Comparison of ENCODE assay signal across 10 cellular contexts in the genomic region with DNA sequence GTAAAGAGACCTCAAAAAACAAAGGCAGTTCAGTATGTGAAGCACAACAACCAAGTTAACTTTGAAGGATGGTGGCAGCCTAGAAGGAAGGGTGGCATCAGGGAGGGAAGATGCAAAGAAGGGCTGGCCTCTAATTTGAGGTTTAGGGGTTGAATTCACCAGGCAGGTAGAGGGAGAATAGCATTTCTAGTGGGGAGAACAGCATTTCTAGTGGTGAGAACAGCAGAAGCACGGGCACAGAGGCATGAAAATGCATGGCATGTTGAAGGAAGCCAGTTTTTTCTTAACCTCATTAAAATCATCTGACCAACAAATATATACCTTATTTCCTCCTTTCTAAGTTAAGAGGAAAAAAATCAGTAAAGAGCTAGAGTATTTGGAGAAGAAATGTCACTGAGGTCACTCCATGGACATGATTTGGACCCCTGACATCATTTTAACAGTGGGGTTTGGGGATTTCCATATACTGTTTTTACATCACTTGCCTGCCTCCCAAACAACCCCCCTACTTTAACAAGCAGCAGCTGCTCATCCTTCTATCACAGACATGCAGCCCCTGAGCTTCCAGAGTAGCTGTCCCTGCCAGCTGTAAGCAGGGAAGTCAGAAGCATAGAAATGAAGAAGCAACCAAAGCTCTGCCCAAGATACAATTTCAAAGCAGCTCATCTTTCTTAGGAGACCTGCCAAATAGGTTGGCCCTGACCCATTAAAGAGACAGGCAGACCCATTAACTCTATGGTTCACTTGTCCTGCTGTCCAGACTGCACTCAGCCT. TPM values are rescaled to one million over a fixed set of nuclear protein-coding genes. Genes with fewer than 3 reads are reported as not detected.
DNase-seq lines count a peak whose midpoint lies in the region; ATAC-seq and TF ChIP-seq lines count a peak whose summit lies in the region.
"Had no signal": no experiment of that assay in that cellular context is flagged by ENCODE, and none has a peak within 500 bp of the region (broad histone marks: within the 10 kb centered on the region; RNA-seq: fewer than 3 reads in every experiment).

No MANE protein-coding gene starts in this region.

- no peak for ATAC-seq in T-helper 17 cell
- no peak for ATAC-seq in HG02852 (IDR thresholded peaks at IDR 0.05; ENCODE audit: unreplicated experiment)

- H3K27ac Mint-ChIP-seq in T-helper 17 cell = peak overlapping the region; percentile 68

- H3K36me3 Mint-ChIP-seq in T-helper 17 cell (ENCODE audit: low read depth) = no peaks in the 10 kb centered on the region

- H3K36me3 ChIP-seq in spleen (peaks cover 0 to 21% (median under 1%) of the 10 kb centered on the region in 6 donors), suprapubic skin (peaks cover 4% of the 10 kb centered on the region)

- H3K9me3 ChIP-seq in T-helper 17 cell (ENCODE audit: control insufficient read depth, low read length, poor library complexity, severe bottlenecking) = no peaks in the 10 kb centered on the region
- no peaks in the 10 kb centered on the region for H3K9me3 ChIP-seq in spleen
- H3K9me3 ChIP-seq in suprapubic skin = no peaks in the 10 kb centered on the region

- no peak overlapping the region for H3K4me3 Mint-ChIP-seq in T-helper 17 cell

- DNase-seq in GM12865 (ENCODE audit: low read depth) (peak; percentile 25), T-helper 17 cell (no peak), fibroblast of villous mesenchyme (ENCODE audit: low read depth) (peak; percentile 38), spleen (no peak), suprapubic skin (ENCODE audit: low spot score in 2 of 2) (no peak), AML-193 (lab: John Stamatoyannopoulos, UW) (no peak)
- DNase-seq: anterior cingulate cortex had no signal

- 59 to 70% (median 65%) methylated on average over 1 of the region's 1 CpG for WGBS in spleen, 5 donors
- WGBS in suprapubic skin = 64% methylated on average over 1 of the region's 1 CpG

- TF ChIP-seq CTCF in GM12865 (IDR thresholded peaks at IDR 0.05; ENCODE audit: insufficient read depth, low read depth, low read length, missing control alignments) (peak; percentile 15), fibroblast of villous mesenchyme (IDR thresholded peaks at IDR 0.05; ENCODE audit: insufficient read depth, low read depth, low read length) (no peak), spleen (IDR thresholded peaks at IDR 0.05 in 8 of 11, conservative IDR thresholded peaks at IDR 0.05 in 3 of 11) (peak in 1 of 11 experiments; percentile 4), suprapubic skin (IDR thresholded peaks at IDR 0.05) (no peak)

- H3K27me3 ChIP-seq in spleen (replicated peaks in 1 of 7) (no peaks in the 10 kb centered on the region), suprapubic skin (no peaks in the 10 kb centered on the region)

- H3K4me1 Mint-ChIP-seq in T-helper 17 cell = peaks cover 3% of the 10 kb centered on the region

- H3K27ac ChIP-seq in spleen (peak overlapping the region in 7 of 8 donors; percentile 12 to 59 (median 32)), suprapubic skin (no peak overlapping the region)

- intact Hi-C loops in spleen (cut with DNase I; ENCODE audit: low total_unique reads) = loop anchor here (10.0 kb wide), 1 partner anchor 78 kb away; no protein-coding TSS in a partner anchor

- no peak for TF ChIP-seq EP300 in suprapubic skin (IDR thresholded peaks at IDR 0.05)

- H3K4me1 ChIP-seq in spleen = peaks cover 0 to 54% (median 22%) of the 10 kb centered on the region in 6 donors
- H3K4me1 ChIP-seq in suprapubic skin = peaks cover 4% of the 10 kb centered on the region

- TF ChIP-seq POLR2A in spleen (IDR thresholded peaks at IDR 0.05) (no peak), suprapubic skin (IDR thresholded peaks at IDR 0.05) (no peak)

- H3K4me3 ChIP-seq in GM12865 (ENCODE audit: low read depth, low read length) (no peak overlapping the region), fibroblast of villous mesenchyme (ENCODE audit: low read depth, low read length) (no peak overlapping the region), spleen (no peak overlapping the region), suprapubic skin (no peak overlapping the region)

- H3K27me3 Mint-ChIP-seq in T-helper 17 cell = no peaks in the 10 kb centered on the region

RNA-seq across cellular contexts. Expression of a gene that starts 2.4 kb away (rescaled TPM):
- total RNA-seq in T-helper 17 cell = 1 to 10 TPM; 4.2 to 4.3 TPM
- total RNA-seq in fibroblast of villous mesenchyme = 1.3 TPM in 2 replicates
- total RNA-seq in spleen = 1 to 10 TPM; 4.8 to 9.8 (median 6.9) TPM
- polyA plus RNA-seq in spleen = 1 to 10 TPM; 3.1 to 8.3 (median 7.0) TPM
- total RNA-seq in suprapubic skin = 1 to 10 TPM in 3 of 4 donors, under 1 TPM in 1; 0.68 to 4.5 (median 3.4) TPM
- total RNA-seq: NCI-H460 had no signal

RNA-seq across cellular contexts. Expression of a gene that starts 14.4 kb away (rescaled TPM):
- total RNA-seq in T-helper 17 cell (10 to 100 TPM; 26.8 to 28.9 TPM), fibroblast of villous mesenchyme (10.8 and 15.8 TPM in 2 replicates), spleen (10 to 100 TPM; 30.4 to 58.5 (median 38.4) TPM), suprapubic skin (10 to 100 TPM; 22.1 to 29.8 (median 26.0) TPM)
- 100 to 1,000 TPM in 2 of 3 donors, 10 to 100 TPM in 1; 97.4 to 136 (median 115) TPM for polyA plus RNA-seq in spleen

RNA-seq across cellular contexts. Expression of a gene that starts 40.0 kb away (rescaled TPM):
- total RNA-seq in T-helper 17 cell = 1 to 10 TPM in 1 of 2 donors, under 1 TPM in 1; 0.63 to 2.7 TPM
- 0.32 and 0.43 TPM in 2 replicates for total RNA-seq in fibroblast of villous mesenchyme
- 100 to 1,000 TPM in 1 of 7 donors, 10 to 100 TPM in 6; 30.2 to 141 (median 68.2) TPM for total RNA-seq in spleen
- polyA plus RNA-seq in spleen = 10 to 100 TPM; 11.0 to 33.7 (median 24.2) TPM
- total RNA-seq in suprapubic skin = 1 to 10 TPM in 3 of 4 donors, under 1 TPM in 1; 0.34 to 9.5 (median 1.9) TPM
- total RNA-seq: NCI-H460, SK-MEL-5 had no signal

Comparison
In these comparisons a context has a peak if more than half of its experiments do, and no peak if none do; other contexts are left out.
1. DNase-seq: peak in GM12865 (single experiment) and fibroblast of villous mesenchyme (single experiment); none in T-helper 17 cell (0 of 3), spleen (single experiment), suprapubic skin (0 of 2) and AML-193 (0 of 2).